In the genomic region with DNA sequence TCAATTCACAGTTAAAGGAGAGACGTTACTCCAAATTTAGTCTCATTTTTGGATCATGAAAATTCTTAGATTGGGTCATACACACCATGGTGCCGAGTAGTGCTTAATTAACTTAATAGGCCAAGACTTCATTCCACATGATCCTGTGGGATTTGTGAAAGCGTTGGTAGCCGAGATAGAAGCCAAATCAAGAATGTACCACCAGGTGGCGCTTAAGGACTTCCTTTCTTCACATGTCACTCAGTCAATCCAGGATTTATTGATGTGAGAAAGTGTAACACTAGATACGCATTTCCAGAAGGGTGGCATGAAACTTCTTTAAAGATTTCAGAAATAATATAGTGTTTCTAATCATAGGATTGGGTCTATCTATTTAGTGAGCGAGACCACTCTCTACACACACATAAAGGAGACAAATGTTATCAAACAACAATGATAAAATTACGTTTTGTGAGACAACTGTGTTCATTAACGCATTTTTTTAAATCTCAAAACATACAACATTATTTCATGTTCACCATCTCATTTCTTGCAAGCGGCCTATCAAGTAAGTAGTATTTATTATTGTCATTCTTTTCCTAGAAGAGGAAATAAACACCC, we compare ENCODE assay signal across 8 cellular contexts.
DNase-seq lines count a peak whose midpoint lies in the region; ATAC-seq and TF ChIP-seq lines count a peak whose summit lies in the region.

No MANE protein-coding gene starts in this region.

- H3K36me3 ChIP-seq in stomach, result no peaks in the 10 kb centered on the region

- no peak overlapping the region for H3K27ac ChIP-seq in stomach

- no peaks in the 10 kb centered on the region for H3K4me1 ChIP-seq in stomach

- TF ChIP-seq EP300 in stomach (IDR thresholded peaks at IDR 0.05), result no peak

- H3K27me3 ChIP-seq in stomach, result no peaks in the 10 kb centered on the region

- no peak for TF ChIP-seq POLR2A in stomach (IDR thresholded peaks at IDR 0.05)

- peak in 5 of 7 experiments; percentile 22 to 52 (median 29) for TF ChIP-seq CTCF in stomach (IDR thresholded peaks at IDR 0.05)

- ATAC-seq in GM18517 (IDR thresholded peaks at IDR 0.05; ENCODE audit: unreplicated experiment) (peak; percentile 65), HG03103 (IDR thresholded peaks at IDR 0.05; ENCODE audit: low read depth, unreplicated experiment) (peak; percentile 63)

- peak; percentile 15 for DNase-seq in COR-L47 (lab: John Stamatoyannopoulos, UW)
- peak; percentile 63 for DNase-seq in NCI-H345 (lab: John Stamatoyannopoulos, UW)
- DNase-seq in amygdala (lab: John Stamatoyannopoulos, UW), result peak in 46 of 56 donors; percentile 0 to 87 (median 22)
- peak; percentile 22 for DNase-seq in iPS-NIHi7 (ENCODE audit: extremely low spot score)
- peak; percentile 37 for DNase-seq in stomach
- DNase-seq in HPDE6-E6E7 (ENCODE audit: extremely low spot score), result no peak

- H3K9me3 ChIP-seq in stomach, result no peaks in the 10 kb centered on the region

- intact Hi-C loops in stomach (cut with DNase I; ENCODE audit: low total_unique reads), result no loop called here

- 17 to 21% (median 20%) methylated on average over 10 of the region's 10 CpGs for WGBS in stomach, 5 donors

- H3K4me3 ChIP-seq in stomach, result no peak overlapping the region
